Comparison of ENCODE assay signal across 22 cellular contexts in the genomic region with DNA sequence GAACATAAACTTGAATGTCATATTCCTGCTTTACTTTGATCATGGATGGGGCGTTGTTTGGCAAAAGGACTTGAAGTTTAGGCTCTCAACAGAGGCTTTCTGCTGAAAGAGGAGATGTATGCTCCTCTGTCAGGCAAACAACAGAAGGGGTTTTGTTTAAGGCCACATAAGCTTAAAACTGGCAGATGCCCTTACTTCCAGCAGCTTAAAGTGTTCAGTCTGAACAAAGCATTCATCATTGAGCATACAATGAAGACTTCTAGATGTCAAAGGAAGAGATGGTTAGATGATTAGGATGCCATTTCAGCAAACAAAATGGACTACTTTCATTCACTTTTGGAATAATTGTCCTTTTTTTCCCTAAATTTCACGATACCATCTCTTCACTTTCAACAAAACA.
DNase-seq lines count a peak whose midpoint lies in the region; TF ChIP-seq lines count a peak whose summit lies in the region.
"Had no signal": no experiment of that assay in that cellular context is flagged by ENCODE, and none has a peak within 500 bp of the region (broad histone marks: within the 10 kb centered on the region; RNA-seq: fewer than 3 reads in every experiment).

No MANE protein-coding gene starts in this region.

- no peaks in the 10 kb centered on the region for H3K27me3 Mint-ChIP-seq in glutamatergic neuron (ENCODE audit: unreplicated experiment)
- H3K27me3 Mint-ChIP-seq: activated CD4-positive, alpha-beta memory T cell treated with anti-CD3 and anti-CD28 coated beads for 36 hours had no signal

- H3K27me3 ChIP-seq in ovary, result no peaks in the 10 kb centered on the region
- H3K27me3 ChIP-seq: ascending aorta, colonic mucosa, thyroid gland had no signal

- no peaks in the 10 kb centered on the region for H3K36me3 Mint-ChIP-seq in glutamatergic neuron (ENCODE audit: unreplicated experiment)
- H3K36me3 Mint-ChIP-seq: activated CD4-positive, alpha-beta memory T cell treated with anti-CD3 and anti-CD28 coated beads for 36 hours; CD14-positive monocyte; stimulated activated effector memory CD8-positive, alpha-beta T cell treated with anti-CD3 and anti-CD28 coated beads, Interleukin-12 subunit alpha, Interleukin-12 subunit beta, amount 100 ng/mL, for 72 hours had no signal

- intact Hi-C loops in cardiac septum (cut with DNase I) (no loop called here), ovary (cut with DNase I) (no loop called here)

- no peak overlapping the region for H3K27ac ChIP-seq in ovary
- H3K27ac ChIP-seq: ascending aorta, colonic mucosa, GM23248, thyroid gland had no signal

- H3K9me3 ChIP-seq in ovary, result no peaks in the 10 kb centered on the region
- H3K9me3 ChIP-seq: ascending aorta, colonic mucosa, thyroid gland had no signal

- WGBS in ovary, 3 donors, result 82 to 90% (median 88%) methylated on average over 2 of the region's 2 CpGs

- H3K9me3 Mint-ChIP-seq in glutamatergic neuron (ENCODE audit: unreplicated experiment), result peaks cover 2% of the 10 kb centered on the region
- H3K9me3 Mint-ChIP-seq: stimulated activated effector memory CD8-positive, alpha-beta T cell treated with anti-CD3 and anti-CD28 coated beads, Interleukin-12 subunit alpha, Interleukin-12 subunit beta, amount 100 ng/mL, for 72 hours had no signal

- no peak overlapping the region for H3K4me3 ChIP-seq in ovary
- H3K4me3 ChIP-seq: ascending aorta, colonic mucosa, GM23248, thyroid gland had no signal

- peak overlapping the region; percentile 79 for H3K27ac Mint-ChIP-seq in glutamatergic neuron (ENCODE audit: unreplicated experiment)
- H3K27ac Mint-ChIP-seq: activated CD4-positive, alpha-beta memory T cell treated with anti-CD3 and anti-CD28 coated beads for 36 hours; CD14-positive monocyte; stimulated activated effector memory CD8-positive, alpha-beta T cell treated with anti-CD3 and anti-CD28 coated beads, Interleukin-12 subunit alpha, Interleukin-12 subunit beta, amount 100 ng/mL, for 72 hours had no signal

- TF ChIP-seq POLR2A in ovary (IDR thresholded peaks at IDR 0.05), result no peak

- peak; percentile 32 for DNase-seq in NCI-H345 (lab: John Stamatoyannopoulos, UW)
- DNase-seq in NCI-H345 treated with DMSO at 0.1 percent for 48 hours (lab: John Stamatoyannopoulos, UW; ENCODE audit: unreplicated experiment), result no peak
- peak; percentile 97 for DNase-seq in NCI-H82 (lab: John Stamatoyannopoulos, UW)
- no peak for DNase-seq in glutamatergic neuron
- DNase-seq in superior temporal gyrus (ENCODE audit: extremely low spot score), result peak; percentile 81
- DNase-seq in cardiac septum (ENCODE audit: low spot score), result no peak
- DNase-seq in NCI-H1694 (lab: John Stamatoyannopoulos, UW), result no peak
- DNase-seq in ovary, result no peak
- DNase-seq: ACHN; activated CD4-positive, alpha-beta memory T cell treated with anti-CD3 and anti-CD28 coated beads for 36 hours; activated naive CD4-positive, alpha-beta T cell treated with anti-CD3 and anti-CD28 coated beads, Interleukin-2, amount 50 U/mL, for 16 hours; colonic mucosa; DND-41; GM23248; IMR-90; kidney glomerular epithelial cell; NCI-H2081; Right ventricle myocardium superior; thyroid gland had no signal

- peaks cover 8% of the 10 kb centered on the region for H3K4me1 Mint-ChIP-seq in glutamatergic neuron (ENCODE audit: low read depth, unreplicated experiment)
- H3K4me1 Mint-ChIP-seq: CD14-positive monocyte; stimulated activated effector memory CD8-positive, alpha-beta T cell treated with anti-CD3 and anti-CD28 coated beads, Interleukin-12 subunit alpha, Interleukin-12 subunit beta, amount 100 ng/mL, for 72 hours had no signal

- no peaks in the 10 kb centered on the region for H3K36me3 ChIP-seq in ovary
- H3K36me3 ChIP-seq: ascending aorta, colonic mucosa, thyroid gland had no signal

- TF ChIP-seq EP300 in ovary (IDR thresholded peaks at IDR 0.05), result no peak

- TF ChIP-seq CTCF in glutamatergic neuron (IDR thresholded peaks at IDR 0.05; ENCODE audit: partially characterized antibody, unreplicated experiment), result no peak
- no peak for TF ChIP-seq CTCF in ovary (IDR thresholded peaks at IDR 0.05)

- H3K4me3 Mint-ChIP-seq in glutamatergic neuron (ENCODE audit: unreplicated experiment), result no peak overlapping the region
- H3K4me3 Mint-ChIP-seq: activated CD4-positive, alpha-beta memory T cell treated with anti-CD3 and anti-CD28 coated beads for 36 hours; CD14-positive monocyte; stimulated activated effector memory CD8-positive, alpha-beta T cell treated with anti-CD3 and anti-CD28 coated beads, Interleukin-12 subunit alpha, Interleukin-12 subunit beta, amount 100 ng/mL, for 72 hours had no signal

- H3K4me1 ChIP-seq in ovary (ENCODE audit: insufficient read depth), result no peaks in the 10 kb centered on the region
- H3K4me1 ChIP-seq: ascending aorta, colonic mucosa, thyroid gland had no signal

Comparison
In these comparisons a context has a peak if more than half of its experiments do, and no peak if none do; other contexts are left out.
1. DNase-seq: peak in NCI-H345 (single experiment), NCI-H82 (single experiment) and superior temporal gyrus (single experiment); none in NCI-H345 treated with DMSO at 0.1 percent for 48 hours (single experiment), glutamatergic neuron (single experiment), cardiac septum (single experiment), NCI-H1694 (single experiment) and ovary (0 of 5).